ENCODE assay signal across 8 cellular contexts in genomic region chr11:59810189-59810910, GRCh38. TPM values are rescaled to one million over a fixed set of nuclear protein-coding genes. Genes with fewer than 3 reads are reported as not detected.
DNase-seq lines count a peak whose midpoint lies in the region; ATAC-seq and TF ChIP-seq lines count a peak whose summit lies in the region.

TSS of gene MRPL16 (minus strand) at chr11:59810778. CDS start at chr11:59810658, 120 bp downstream.

- peak in 1 of 2 experiments; percentile 26; a peak in 1 of 4 replicates for TF ChIP-seq EP300 in SK-N-SH (IDR thresholded peaks at IDR 0.05; ENCODE audit: borderline replicate concordance in 1 of 2, low read depth in 1 of 2, low read length in 1 of 2)

- TF ChIP-seq CTCF in GM10266 (IDR thresholded peaks at IDR 0.05; ENCODE audit: control insufficient read depth, insufficient read depth, low read depth, missing control alignments): peak; percentile 17
- TF ChIP-seq CTCF in SK-N-SH (IDR thresholded peaks at IDR 0.05): 0 out of 2 replicates have a peak, but pooled peaks have one; percentile 9
- TF ChIP-seq CTCF in glutamatergic neuron (IDR thresholded peaks at IDR 0.05; ENCODE audit: partially characterized antibody, unreplicated experiment): no peak
- TF ChIP-seq CTCF in osteocyte (IDR thresholded peaks at IDR 0.05): no peak

- H3K27ac Mint-ChIP-seq in activated naive CD4-positive, alpha-beta T cell treated with anti-CD3 and anti-CD28 coated beads, Interleukin-2, amount 50 U/mL, for 24 hours: peak within 1 kb of the TSS; percentile 90
- H3K27ac Mint-ChIP-seq in glutamatergic neuron (ENCODE audit: unreplicated experiment): peak within 1 kb of the TSS; percentile 85
- H3K27ac Mint-ChIP-seq in osteocyte (ENCODE audit: unreplicated experiment): peak within 1 kb of the TSS; percentile 80

- H3K4me2 ChIP-seq in SK-N-SH: peak within 1 kb of the TSS; percentile 95

- H3K27me3 ChIP-seq in SK-N-SH (ENCODE audit: insufficient read depth): no peaks in the 10 kb centered on the region
- no peaks in the 10 kb centered on the region for H3K27me3 ChIP-seq in thymus (ENCODE audit: control insufficient read depth, insufficient read depth)

- H3K27ac ChIP-seq in SK-N-SH (ENCODE audit: low read depth in 2 of 2, low read length in 1 of 2): peak within 1 kb of the TSS; percentile 55 to 58; a peak in 3 of 4 replicates
- peak within 1 kb of the TSS; percentile 96 for H3K27ac ChIP-seq in thymus (ENCODE audit: low read depth)

- ATAC-seq in HG02588 (IDR thresholded peaks at IDR 0.05; ENCODE audit: unreplicated experiment): peak; percentile 96

- CTCF ChIA-PET in SK-N-SH (lab: Yijun Ruan, JAX): interaction anchor here (1.3 to 5.9 kb wide), 3 partner anchors 10 to 652 kb away, joined by 3 to 35 read pairs (median 4); partner anchors contain the start of gene STX3

- WGBS in SK-N-SH (ENCODE audit: low lambda C conversion rate): 1% methylated on average over 26 of the region's 54 CpGs
- WGBS in thymus: under 1% methylated on average over 54 of the region's 54 CpGs

- no peaks in the 10 kb centered on the region for H3K9me3 ChIP-seq in SK-N-SH
- H3K9me3 ChIP-seq in thymus (ENCODE audit: control insufficient read depth): no peaks in the 10 kb centered on the region

- H3K4me3 ChIP-seq in SK-N-SH (ENCODE audit: low read depth in 2 of 2, low read length in 1 of 2) (peak within 1 kb of the TSS; percentile 95), thymus (ENCODE audit: low read length) (peak within 1 kb of the TSS; percentile 97)

- peak within 1 kb of the TSS; percentile 93 for H3K4me3 Mint-ChIP-seq in activated naive CD4-positive, alpha-beta T cell treated with anti-CD3 and anti-CD28 coated beads, Interleukin-2, amount 50 U/mL, for 24 hours
- peak within 1 kb of the TSS; percentile 95 for H3K4me3 Mint-ChIP-seq in glutamatergic neuron (ENCODE audit: unreplicated experiment)
- peak within 1 kb of the TSS; percentile 88 for H3K4me3 Mint-ChIP-seq in osteocyte (ENCODE audit: unreplicated experiment)

- H4K20me1 ChIP-seq in SK-N-SH (ENCODE audit: insufficient read depth): no peaks in the 10 kb centered on the region

- H3K9ac ChIP-seq in SK-N-SH: peak within 1 kb of the TSS; percentile 76

- H2AFZ ChIP-seq in SK-N-SH (ENCODE audit: low read depth): peak within 1 kb of the TSS; percentile 97

- H3K9me3 Mint-ChIP-seq in activated naive CD4-positive, alpha-beta T cell treated with anti-CD3 and anti-CD28 coated beads, Interleukin-2, amount 50 U/mL, for 24 hours: no peaks in the 10 kb centered on the region
- H3K9me3 Mint-ChIP-seq in glutamatergic neuron (ENCODE audit: unreplicated experiment) (no peaks in the 10 kb centered on the region), osteocyte (ENCODE audit: unreplicated experiment) (peaks cover 4% of the 10 kb centered on the region)

- H3K79me2 ChIP-seq in SK-N-SH (ENCODE audit: insufficient read depth): peaks cover 19% of the 10 kb centered on the region

- TF ChIP-seq RAD21 in SK-N-SH (IDR thresholded peaks at IDR 0.05; ENCODE audit: low read length): no peak

- H3K36me3 Mint-ChIP-seq in activated naive CD4-positive, alpha-beta T cell treated with anti-CD3 and anti-CD28 coated beads, Interleukin-2, amount 50 U/mL, for 24 hours: peaks cover 2% of the 10 kb centered on the region
- H3K36me3 Mint-ChIP-seq in glutamatergic neuron (ENCODE audit: unreplicated experiment) (no peaks in the 10 kb centered on the region), osteocyte (ENCODE audit: unreplicated experiment) (peaks cover 19% of the 10 kb centered on the region)

- H3K4me1 Mint-ChIP-seq in activated naive CD4-positive, alpha-beta T cell treated with anti-CD3 and anti-CD28 coated beads, Interleukin-2, amount 50 U/mL, for 24 hours: peaks cover 20% of the 10 kb centered on the region
- peaks cover 5% of the 10 kb centered on the region for H3K4me1 Mint-ChIP-seq in glutamatergic neuron (ENCODE audit: low read depth, unreplicated experiment)
- peaks cover 23% of the 10 kb centered on the region for H3K4me1 Mint-ChIP-seq in osteocyte (ENCODE audit: unreplicated experiment)

- H3K36me3 ChIP-seq in SK-N-SH (replicated peaks in 1 of 2; ENCODE audit: control insufficient read depth in 1 of 2, insufficient read depth in 2 of 2, low read length in 1 of 2) (peaks cover 34 to 35% of the 10 kb centered on the region in 2 experiments), thymus (ENCODE audit: control insufficient read depth, insufficient read depth) (peaks cover 17% of the 10 kb centered on the region)

- H3K9me2 ChIP-seq in SK-N-SH: no peaks in the 10 kb centered on the region

- no peaks in the 10 kb centered on the region for H3K27me3 Mint-ChIP-seq in activated naive CD4-positive, alpha-beta T cell treated with anti-CD3 and anti-CD28 coated beads, Interleukin-2, amount 50 U/mL, for 24 hours
- H3K27me3 Mint-ChIP-seq in glutamatergic neuron (ENCODE audit: unreplicated experiment): peaks cover 5% of the 10 kb centered on the region
- peaks cover 11% of the 10 kb centered on the region for H3K27me3 Mint-ChIP-seq in osteocyte (ENCODE audit: unreplicated experiment)

- POLR2A ChIA-PET in SK-N-SH (lab: Yijun Ruan, JAX): interaction anchor here (0.7 kb wide), 1 partner anchor 55 kb away, joined by 4 read pairs; no protein-coding TSS in a partner anchor

- H3K4me1 ChIP-seq in SK-N-SH (ENCODE audit: control insufficient read depth in 1 of 2, insufficient read depth in 2 of 2, low read depth in 1 of 2, low read length in 1 of 2) (peaks cover 0 to 5% of the 10 kb centered on the region in 2 experiments; a peak in 2 of 4 replicates), thymus (ENCODE audit: control insufficient read depth, insufficient read depth, low read length) (peaks cover 12% of the 10 kb centered on the region)

- peak; percentile 76 for DNase-seq in GM10266 (ENCODE audit: extremely low spot score)
- DNase-seq in NCI-H1048 (lab: John Stamatoyannopoulos, UW): peak; percentile 85
- DNase-seq in SK-N-SH: peak; percentile 87
- peak; percentile 88 for DNase-seq in glutamatergic neuron
- peak; percentile 92 for DNase-seq in osteocyte (ENCODE audit: extremely low spot score, unreplicated experiment)

- peaks cover 12% of the 10 kb centered on the region for H3F3A ChIP-seq in SK-N-SH (replicated peaks; ENCODE audit: insufficient read depth)

TF ChIP-seq in SK-N-SH, 30 proteins besides CTCF, POLR2A, EP300 and RAD21 (continues in another document):
- TF ChIP-seq ZBTB33 (IDR thresholded peaks at IDR 0.05; ENCODE audit: borderline replicate concordance, low read depth) (peak; percentile 57; the same call in 1 of the 2 replicates), MAX (IDR thresholded peaks at IDR 0.05; ENCODE audit: low read depth) (peak; percentile 77), JUND (IDR thresholded peaks at IDR 0.05) (peak; percentile 26; the same call in 1 of the 2 replicates), GABPA (IDR thresholded peaks at IDR 0.05; ENCODE audit: low read depth) (peak; percentile 99), SMC3 (IDR thresholded peaks at IDR 0.05; ENCODE audit: low read depth, low read length) (no peak), POLR2AphosphoS5 (IDR thresholded peaks at IDR 0.05; ENCODE audit: low read depth, low read length) (peak; percentile 76), TAF1 (IDR thresholded peaks at IDR 0.05; ENCODE audit: borderline replicate concordance, low read depth, low read length) (peak; percentile 96), MXI1 (IDR thresholded peaks at IDR 0.05; ENCODE audit: low read depth, low read length) (peak; percentile 28; the same call in 1 of the 2 replicates), RFX5 (IDR thresholded peaks at IDR 0.05; ENCODE audit: low read length) (no peak), FOXM1 (IDR thresholded peaks at IDR 0.05; ENCODE audit: low read depth) (no peak), NRF1 (IDR thresholded peaks at IDR 0.05; ENCODE audit: low read depth, low read length) (no peak), FOSL2 (IDR thresholded peaks at IDR 0.05; ENCODE audit: borderline replicate concordance, low read depth) (0 out of 2 replicates have a peak, but pooled peaks have one; percentile 18), FOXJ3 (CRISPR knock-in tag; IDR thresholded peaks at IDR 0.05) (peak; percentile 32; the same call in 1 of the 2 replicates), TEAD4 (IDR thresholded peaks at IDR 0.05; ENCODE audit: borderline replicate concordance, insufficient read depth) (no peak), TCF12 (IDR thresholded peaks at IDR 0.05) (peak; percentile 45; the same call in 1 of the 2 replicates), NFIC (IDR thresholded peaks at IDR 0.05; ENCODE audit: borderline replicate concordance) (no peak; the same call in 1 of the 2 replicates), ELF1 (IDR thresholded peaks at IDR 0.05) (0 out of 2 replicates have a peak, but pooled peaks have one; percentile 29), SIN3A (IDR thresholded peaks at IDR 0.05; ENCODE audit: borderline replicate concordance, low read depth, low read length) (peak; percentile 89; the same call in 1 of the 2 replicates), RCOR1 (IDR thresholded peaks at IDR 0.05; ENCODE audit: low read length) (no peak)

RNA-seq across cellular contexts. Expression of gene MRPL16, which starts in this region (rescaled TPM):
- polyA plus RNA-seq in SK-N-SH (2012; rRNA removed) (70.1 and 77.6 TPM in 2 replicates), thymus (67.7 TPM)
- 83.3 and 91.2 TPM in 2 replicates for polyA plus RNA-seq in SK-N-SH (2012; cell fraction: cytosol; rRNA removed)
- 46.4 and 50.2 TPM in 2 replicates for polyA plus RNA-seq in SK-N-SH (2012; cell fraction: nucleus; rRNA removed)
- total RNA-seq in glutamatergic neuron (ENCODE audit: unreplicated experiment) (36.4 TPM), osteocyte (36.5 and 42.0 TPM in 2 replicates)

Comparison
In these comparisons a context has a peak if more than half of its experiments do, and no peak if none do; other contexts are left out.
1. Peak in every context shown above with its lines: DNase-seq, ATAC-seq, H3K4me3 ChIP-seq and H3K27ac ChIP-seq.
2. CTCF ChIP-seq: peak in GM10266 (single experiment) and SK-N-SH (single experiment); none in glutamatergic neuron (single experiment) and osteocyte (single experiment).